In the genomic region with DNA sequence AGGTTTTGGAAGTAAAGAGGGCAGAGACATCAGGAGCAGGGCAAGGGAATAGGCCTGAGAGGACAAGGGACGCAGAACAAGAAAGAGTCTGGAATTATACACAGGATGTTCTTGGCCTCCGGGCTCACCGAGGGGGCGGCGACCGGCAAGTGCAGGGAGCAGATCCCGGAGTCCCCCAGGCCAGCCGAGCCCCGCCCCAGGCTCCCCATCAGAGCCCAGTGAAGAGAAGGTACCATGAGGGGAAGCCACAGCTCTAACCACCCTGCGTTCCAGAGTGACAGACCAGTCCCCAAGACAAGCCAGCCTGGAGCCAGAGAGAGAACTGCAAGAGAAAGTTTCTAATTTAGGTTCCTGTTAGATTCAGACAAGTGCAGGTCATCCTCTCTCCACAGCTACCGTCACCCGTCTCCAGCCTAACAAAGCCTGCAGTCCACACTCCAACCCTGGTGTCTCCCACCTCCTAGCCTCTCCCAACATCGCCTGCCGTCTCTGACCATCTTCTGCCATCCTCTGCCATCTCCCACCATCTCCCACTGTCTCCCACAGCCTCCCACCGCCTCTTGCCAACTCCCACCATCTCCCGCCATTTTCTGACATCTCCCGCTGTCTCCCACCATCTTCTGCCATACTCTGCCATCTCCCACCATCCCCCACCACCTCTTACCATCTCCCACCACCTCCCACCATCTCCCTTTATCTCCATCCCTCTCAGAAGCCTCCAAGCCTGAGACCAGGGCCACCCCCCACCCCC, we compare ENCODE assay signal across 1 cellular context.
A peak's percentile ranks its signal among the peaks of the same experiment; 100 is the strongest.
TF ChIP-seq lines count a peak whose summit lies in the region.

No MANE protein-coding gene starts in this region.

TF ChIP-seq in HEK293, 187 proteins besides CTCF, POLR2A, EP300 and RAD21 (continued from another document):
- TF ChIP-seq ZNF24 (tag by site-specific recombination; IDR thresholded peaks at IDR 0.05) (no peak), EGR2 (tag by site-specific recombination; IDR thresholded peaks at IDR 0.05; ENCODE audit: low read depth) (peak; percentile 100)
